Comparison of ENCODE assay signal across 12 cellular contexts in the genomic region with DNA sequence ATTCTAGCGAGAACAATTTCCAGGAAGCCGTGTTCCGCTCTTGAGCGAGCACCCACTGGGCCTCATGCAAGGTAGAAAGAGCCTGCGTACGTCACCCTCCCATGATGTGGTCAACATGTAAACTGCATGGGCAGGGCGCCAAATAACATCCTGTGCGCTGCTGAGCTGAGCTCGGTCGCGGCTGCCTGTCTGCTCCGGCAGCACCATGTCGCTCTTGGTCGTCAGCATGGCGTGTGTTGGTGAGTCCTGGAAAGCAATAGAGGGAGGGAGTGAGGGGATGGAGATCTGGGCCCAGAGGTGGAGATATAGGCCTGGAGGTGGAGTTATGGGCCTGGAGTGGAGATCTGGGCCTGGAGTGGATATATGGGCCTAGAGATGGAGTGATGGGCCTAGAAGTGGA. TPM values are rescaled to one million over a fixed set of nuclear protein-coding genes. Genes with fewer than 3 reads are reported as not detected.
"Had no signal": no experiment of that assay in that cellular context is flagged by ENCODE, and none has a peak within 500 bp of the region (broad histone marks: within the 10 kb centered on the region; RNA-seq: fewer than 3 reads in every experiment).

A gene (plus strand): TSS at position 148 of the 400 bp plus-strand sequence. CDS start 58 bp downstream, at position 206.

RNA-seq across cellular contexts. Expression of the gene that starts here (rescaled TPM):
- total RNA-seq: stomach, subcutaneous adipose tissue, temporal lobe, testis, thoracic aorta, thyroid gland, tibial nerve, transverse colon, ureter, urinary bladder, uterus, vagina had no signal
- polyA plus RNA-seq: stomach had no signal
